Comparison of ENCODE assay signal across 18 cellular contexts in genomic region chr2:48048725-48049124, GRCh38.
DNase-seq lines count a peak whose midpoint lies in the region; ATAC-seq and TF ChIP-seq lines count a peak whose summit lies in the region.
"Had no signal": no experiment of that assay in that cellular context is flagged by ENCODE, and none has a peak within 500 bp of the region (broad histone marks: within the 10 kb centered on the region; RNA-seq: fewer than 3 reads in every experiment).

No MANE protein-coding gene starts in this region.

- no peak for TF ChIP-seq CTCF in activated B cell treated with CpG ODN at 0.5 μM for 24 hours (IDR thresholded peaks at IDR 0.05)

- H3K27me3 Mint-ChIP-seq in activated B cell treated with CpG ODN at 0.5 μM for 24 hours = no peaks in the 10 kb centered on the region
- no peaks in the 10 kb centered on the region for H3K27me3 Mint-ChIP-seq in stimulated activated memory B cell treated with anti-CD40 and anti-IgM and Interleukin-4, amounts not matched to agents 10 μg/mL and 1 μg/mL and 100 μg/mL, for 72 hours

- no peaks in the 10 kb centered on the region for H3K79me1 ChIP-seq in mesendoderm (ENCODE audit: low read length)

- no peak overlapping the region for H2BK5ac ChIP-seq in mesendoderm (ENCODE audit: low read length)

- no peak overlapping the region for H3K4me3 Mint-ChIP-seq in activated B cell treated with CpG ODN at 0.5 μM for 24 hours
- no peak overlapping the region for H3K4me3 Mint-ChIP-seq in stimulated activated memory B cell treated with anti-CD40 and anti-IgM and Interleukin-4, amounts not matched to agents 10 μg/mL and 1 μg/mL and 100 μg/mL, for 72 hours

- no peak overlapping the region for H4K8ac ChIP-seq in mesendoderm (ENCODE audit: low read depth, low read length)

- intact Hi-C loops in activated B cell treated with CpG ODN at 0.5 μM for 24 hours (cut with micrococcal nuclease) = no loop called here

- POLR2A ChIA-PET in activated B cell treated with CpG ODN at 0.5 μM for 24 hours (lab: Charles Lee) = no interaction called here

- no peaks in the 10 kb centered on the region for H3K36me3 Mint-ChIP-seq in activated B cell treated with CpG ODN at 0.5 μM for 24 hours (ENCODE audit: low read depth)
- H3K36me3 Mint-ChIP-seq in stimulated activated memory B cell treated with anti-CD40 and anti-IgM and Interleukin-4, amounts not matched to agents 10 μg/mL and 1 μg/mL and 100 μg/mL, for 72 hours = no peaks in the 10 kb centered on the region

- H3K36me3 ChIP-seq in HUES6 (ENCODE audit: control insufficient read depth, insufficient read depth, low read length) = no peaks in the 10 kb centered on the region
- no peaks in the 10 kb centered on the region for H3K36me3 ChIP-seq in mesendoderm (ENCODE audit: control insufficient read depth, insufficient read depth, low read length)

- CTCF ChIA-PET in activated B cell treated with CpG ODN at 0.5 μM for 24 hours (lab: Charles Lee) = no interaction called here

- H3K9me3 ChIP-seq in HUES6 (ENCODE audit: control insufficient read depth, insufficient read depth, low read depth, low read length) = no peaks in the 10 kb centered on the region
- H3K9me3 ChIP-seq: SK-N-SH had no signal

- H3K9me3 Mint-ChIP-seq in activated B cell treated with CpG ODN at 0.5 μM for 24 hours = peaks cover 3% of the 10 kb centered on the region
- H3K9me3 Mint-ChIP-seq in stimulated activated memory B cell treated with anti-CD40 and anti-IgM and Interleukin-4, amounts not matched to agents 10 μg/mL and 1 μg/mL and 100 μg/mL, for 72 hours = peaks cover 2% of the 10 kb centered on the region

- WGBS in mesendoderm (ENCODE audit: extremely low coverage, insufficient coverage, low lambda C conversion rate) = no CpG with 5 or more reads among the region's 3 CpGs

- H2BK120ac ChIP-seq in mesendoderm (ENCODE audit: low read depth, low read length) = no peak overlapping the region

- H3K23ac ChIP-seq in mesendoderm (ENCODE audit: low read length) = no peak overlapping the region

- no peak overlapping the region for H3K27ac ChIP-seq in HUES6 (ENCODE audit: low read depth, low read length)
- no peak overlapping the region for H3K27ac ChIP-seq in mesendoderm (ENCODE audit: low read depth, low read length)
- H3K27ac ChIP-seq: C4-2B, HL-60 had no signal

- no peak overlapping the region for H3K4me2 ChIP-seq in mesendoderm (ENCODE audit: low read length)
- H3K4me2 ChIP-seq: SK-N-SH had no signal

- H2BK15ac ChIP-seq in mesendoderm (replicated peaks; ENCODE audit: low read depth) = no peak overlapping the region

- H3K18ac ChIP-seq in mesendoderm (ENCODE audit: low read length) = no peak overlapping the region

- no peak overlapping the region for H3K9ac ChIP-seq in HUES6 (ENCODE audit: low read length)
- H3K9ac ChIP-seq in mesendoderm (ENCODE audit: low read length) = no peak overlapping the region
- H3K9ac ChIP-seq: SK-N-SH had no signal

- DNase-seq in activated B cell treated with CpG ODN at 0.5 μM for 24 hours = no peak
- DNase-seq in mesendoderm = peak; percentile 42
- no peak for DNase-seq in activated CD4-positive, CD25-positive, alpha-beta regulatory T cell treated with anti-CD3 and anti-CD28 coated beads, Interleukin-2, amount 50 U/mL, for 72 hours
- DNase-seq: ACHN, DMS79 treated with DMSO at 0.1 percent for 48 hours, MM.1S, NCI-H1092 treated with DMSO at 0.1 percent for 48 hours, NCI-H2081, NCI-H748 treated with DMSO at 0.1 percent for 48 hours, SHP77, SK-N-SH had no signal

- H2AK5ac ChIP-seq in mesendoderm (ENCODE audit: low read length) = no peak overlapping the region

- ATAC-seq in activated B cell treated with CpG ODN at 0.5 μM for 24 hours (ENCODE audit: low read depth) (peak; percentile 37), GM18511 (IDR thresholded peaks at IDR 0.05; ENCODE audit: unreplicated experiment) (no peak), GM21390 (IDR thresholded peaks at IDR 0.05; ENCODE audit: unreplicated experiment) (no peak)
- peak; percentile 34 for ATAC-seq in stimulated activated memory B cell treated with anti-CD40 and anti-IgM and Interleukin-4, amounts not matched to agents 10 μg/mL and 1 μg/mL and 100 μg/mL, for 72 hours
- ATAC-seq: HCT116 had no signal

- H3K4me1 Mint-ChIP-seq in activated B cell treated with CpG ODN at 0.5 μM for 24 hours = peaks cover 31% of the 10 kb centered on the region
- peaks cover 33% of the 10 kb centered on the region for H3K4me1 Mint-ChIP-seq in stimulated activated memory B cell treated with anti-CD40 and anti-IgM and Interleukin-4, amounts not matched to agents 10 μg/mL and 1 μg/mL and 100 μg/mL, for 72 hours

- H3K4me3 ChIP-seq in HUES6 (ENCODE audit: low read depth, low read length) (peak overlapping the region; percentile 21; the same call in 1 of the 2 replicates), mesendoderm (ENCODE audit: low read length) (no peak overlapping the region)

- H4K5ac ChIP-seq in mesendoderm (ENCODE audit: low read length) = no peak overlapping the region

- no peak overlapping the region for H3K56ac ChIP-seq in mesendoderm (ENCODE audit: low read length)

- H3K27me3 ChIP-seq in HUES6 (ENCODE audit: control insufficient read depth, insufficient read depth, low read length) = no peaks in the 10 kb centered on the region
- H3K27me3 ChIP-seq in mesendoderm (ENCODE audit: insufficient read depth, low read length, poor library complexity) = no peaks in the 10 kb centered on the region

- no peaks in the 10 kb centered on the region for H3K79me2 ChIP-seq in mesendoderm (ENCODE audit: control insufficient read depth, insufficient read depth, low read length)

- no peak overlapping the region for H3K4ac ChIP-seq in mesendoderm (ENCODE audit: low read depth, low read length)

- peaks cover 22% of the 10 kb centered on the region for H3K4me1 ChIP-seq in HUES6 (ENCODE audit: control insufficient read depth, insufficient read depth, low read length)
- H3K4me1 ChIP-seq in mesendoderm (ENCODE audit: control insufficient read depth, low read depth, low read length) = no peaks in the 10 kb centered on the region

- no peak overlapping the region for H3K27ac Mint-ChIP-seq in activated B cell treated with CpG ODN at 0.5 μM for 24 hours
- no peak overlapping the region for H3K27ac Mint-ChIP-seq in stimulated activated memory B cell treated with anti-CD40 and anti-IgM and Interleukin-4, amounts not matched to agents 10 μg/mL and 1 μg/mL and 100 μg/mL, for 72 hours

Comparison
In these comparisons a context has a peak if more than half of its experiments do, and no peak if none do; other contexts are left out.
1. ATAC-seq: peak in activated B cell treated with CpG ODN at 0.5 μM for 24 hours (single experiment) and stimulated activated memory B cell treated with anti-CD40 and anti-IgM and Interleukin-4, amounts not matched to agents 10 μg/mL and 1 μg/mL and 100 μg/mL, for 72 hours (single experiment); none in GM18511 (single experiment) and GM21390 (single experiment).